In the genomic region with DNA sequence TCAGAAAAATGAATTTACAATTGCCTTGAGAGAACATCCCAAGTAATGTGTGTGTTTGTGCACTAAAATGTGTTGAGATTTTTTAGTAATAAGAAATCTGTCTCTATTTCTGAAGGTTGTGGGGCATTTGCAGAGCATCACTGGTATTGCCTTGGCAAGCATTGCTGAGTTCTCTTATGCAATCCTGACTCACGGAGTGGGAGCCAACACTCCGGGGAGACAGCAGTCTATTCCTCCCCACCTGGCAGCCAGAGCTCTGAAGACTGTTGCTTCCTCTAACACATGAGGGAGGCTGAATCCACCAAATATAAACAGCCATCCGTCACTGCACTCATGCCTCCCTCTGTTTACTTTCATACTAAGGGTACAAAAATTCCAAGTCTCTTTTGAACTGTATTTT, we compare ENCODE assay signal across 13 cellular contexts. TPM values are rescaled to one million over a fixed set of nuclear protein-coding genes. Genes with fewer than 3 reads are reported as not detected.
DNase-seq lines count a peak whose midpoint lies in the region; ATAC-seq and TF ChIP-seq lines count a peak whose summit lies in the region.
"Had no signal": no experiment of that assay in that cellular context is flagged by ENCODE, and none has a peak within 500 bp of the region (broad histone marks: within the 10 kb centered on the region; RNA-seq: fewer than 3 reads in every experiment).

No MANE protein-coding gene starts in this region.

- intact Hi-C loops in left cardiac atrium (cut with DNase I) = no loop called here

- no peaks in the 10 kb centered on the region for H3K9me3 ChIP-seq in right atrium auricular region
- H3K9me3 ChIP-seq: BLaER1 had no signal

- peaks cover 42% of the 10 kb centered on the region for H3K36me3 ChIP-seq in right atrium auricular region

- TF ChIP-seq CTCF in right atrium auricular region (IDR thresholded peaks at IDR 0.05) = no peak

- peak; percentile 46 for DNase-seq in left cardiac atrium
- no peak for DNase-seq in right atrium auricular region (ENCODE audit: low spot score)
- peak; percentile 63 for DNase-seq in cerebellar cortex (ENCODE audit: low spot score)
- peak; percentile 24 for DNase-seq in medulla oblongata (ENCODE audit: extremely low spot score)
- no peak for DNase-seq in GOT3 (lab: John Stamatoyannopoulos, UW)
- DNase-seq in NCI-H2029 treated with DMSO at 0.1 percent for 48 hours (lab: John Stamatoyannopoulos, UW) = no peak
- DNase-seq: activated effector memory CD4-positive, alpha-beta T cell treated with anti-CD3 and anti-CD28 coated beads, Interleukin-2, amount 50 U/mL, for 16 hours; effector memory CD8-positive, alpha-beta T cell; stimulated activated CD8-positive, alpha-beta memory T cell treated with anti-CD3 and anti-CD28 coated beads, Interleukin-4, amount 100 ng/mL, for 48 hours had no signal

- H3K4me1 ChIP-seq in right atrium auricular region = no peaks in the 10 kb centered on the region
- H3K4me1 ChIP-seq: BLaER1 had no signal

- H3K27ac ChIP-seq in right atrium auricular region = no peak overlapping the region
- H3K27ac ChIP-seq: BLaER1 had no signal

- ATAC-seq in left cardiac atrium (peak; percentile 55 to 96), GM21576 (IDR thresholded peaks at IDR 0.05; ENCODE audit: unreplicated experiment) (no peak), GM19455 (IDR thresholded peaks at IDR 0.05; ENCODE audit: unreplicated experiment) (no peak)
- ATAC-seq: effector memory CD8-positive, alpha-beta T cell had no signal

- H3K27me3 ChIP-seq in right atrium auricular region = no peaks in the 10 kb centered on the region
- H3K27me3 ChIP-seq: BLaER1 had no signal

- H3K4me3 ChIP-seq in right atrium auricular region = no peak overlapping the region
- H3K4me3 ChIP-seq: BLaER1 had no signal

RNA-seq across cellular contexts. Expression of a gene that starts 10.6 kb away (rescaled TPM):
- total RNA-seq in left cardiac atrium (under 1 TPM in 1 of 2 donors, not detected in 1; 0.44 TPM), right atrium auricular region (under 1 TPM in 1 of 2 donors, not detected in 1; 0.16 TPM)

RNA-seq across cellular contexts. Expression of a gene that starts 10.7 kb away (rescaled TPM):
- total RNA-seq in left cardiac atrium = 10 to 100 TPM; 60.3 to 63.9 TPM
- total RNA-seq in right atrium auricular region = 10 to 100 TPM; 71.6 to 77.4 TPM

RNA-seq across cellular contexts. Expression of a gene that starts 14.8 kb away (rescaled TPM):
- total RNA-seq in left cardiac atrium = 10 to 100 TPM; 63.5 to 72.5 TPM
- 100 to 1,000 TPM in 1 of 2 donors, 10 to 100 TPM in 1; 67.9 to 105 TPM for total RNA-seq in right atrium auricular region

RNA-seq across cellular contexts. Expression of a gene that starts 23.9 kb away (rescaled TPM):
- total RNA-seq in left cardiac atrium (10 to 100 TPM; 67.8 to 83.3 TPM), right atrium auricular region (10 to 100 TPM; 63.8 to 66.1 TPM)

RNA-seq across cellular contexts. Expression of a gene that starts 28.8 kb away (rescaled TPM):
- total RNA-seq in left cardiac atrium (not detected), right atrium auricular region (under 1 TPM in 1 of 2 donors, not detected in 1; 0.08 TPM)
- total RNA-seq: skeletal muscle tissue had no signal

Comparison
In these comparisons a context has a peak if more than half of its experiments do, and no peak if none do; other contexts are left out.
1. DNase-seq: peak in left cardiac atrium (single experiment), cerebellar cortex (single experiment) and medulla oblongata (single experiment); none in right atrium auricular region (single experiment), GOT3 (single experiment) and NCI-H2029 treated with DMSO at 0.1 percent for 48 hours (single experiment).
2. ATAC-seq: peak in left cardiac atrium (2 of 2); none in GM21576 (single experiment) and GM19455 (single experiment).